Comparison of ENCODE assay signal across 27 cellular contexts in genomic region chr2:83874712-83875430, GRCh38.
"Had no signal": no experiment of that assay in that cellular context is flagged by ENCODE, and none has a peak within 500 bp of the region (broad histone marks: within the 10 kb centered on the region; RNA-seq: fewer than 3 reads in every experiment).

No MANE protein-coding gene starts in this region.

- ATAC-seq: activated CD4-positive, alpha-beta T cell treated with anti-CD3 and anti-CD28 coated beads for 36 hours; activated T-helper 17 cell treated with anti-CD3 and anti-CD28 coated beads, Interleukin-2, amount 50 U/mL, for 72 hours; SK-N-SH treated with all-trans-retinoic acid at 6 μM for 48 hours had no signal

- DNase-seq: activated CD4-positive, alpha-beta memory T cell treated with anti-CD3 and anti-CD28 coated beads, Interleukin-2, amount 10 ng/mL, durations not matched to agents 7 days and 5 days; activated CD4-positive, alpha-beta T cell treated with anti-CD3 and anti-CD28 coated beads for 36 hours; activated CD4-positive, alpha-beta T cell treated with anti-CD3 and anti-CD28 coated beads, Interleukin-2, amount 50 U/mL, for 1 hour; activated CD4-positive, CD25-positive, alpha-beta regulatory T cell; activated gamma-delta T cell; activated naive CD4-positive, alpha-beta T cell treated with anti-CD3 and anti-CD28 coated beads for 36 hours; activated T-cell treated with anti-CD3 and anti-CD28 coated beads for 4 hours; activated T-cell treated with anti-CD3 and anti-CD28 coated beads, Interleukin-2, amount 50 U/mL, for 48 hours; amygdala; NCI-H1105 treated with DMSO at 0.1 percent for 48 hours; NCI-H1436 treated with DMSO at 0.1 percent for 48 hours; NCI-H187; NCI-H2081; NCI-H510A treated with DMSO at 0.1 percent for 48 hours; NCI-H69; NK-92 treated with Interleukin-12 subunit alpha and Interleukin-12 subunit beta, amount 100 ng/mL, for 24 hours; Peyer's patch; SHP77; SW 1271 had no signal

- H3K4me1 ChIP-seq: Peyer's patch, SJSA1 had no signal

- H3K27ac Mint-ChIP-seq: activated CD4-positive, alpha-beta memory T cell treated with anti-CD3 and anti-CD28 coated beads, Interleukin-2, amount 10 ng/mL, durations not matched to agents 7 days and 5 days; activated CD4-positive, alpha-beta T cell treated with anti-CD3 and anti-CD28 coated beads for 36 hours; activated naive CD4-positive, alpha-beta T cell treated with anti-CD3 and anti-CD28 coated beads for 36 hours; activated naive CD8-positive, alpha-beta T cell; activated T-helper 17 cell treated with anti-CD3 and anti-CD28 coated beads, Interleukin-2, amount 50 U/mL, for 72 hours; brain; T-helper 2 cell treated with Interferon-gamma antibody and Interleukin-4, amounts not matched to agents 5 μg/mL and 100 μg/mL, for 36 hours had no signal

- H3K4me3 Mint-ChIP-seq: activated CD4-positive, alpha-beta memory T cell treated with anti-CD3 and anti-CD28 coated beads, Interleukin-2, amount 10 ng/mL, durations not matched to agents 7 days and 5 days; activated CD4-positive, alpha-beta T cell treated with anti-CD3 and anti-CD28 coated beads for 36 hours; activated naive CD4-positive, alpha-beta T cell treated with anti-CD3 and anti-CD28 coated beads for 36 hours; activated naive CD8-positive, alpha-beta T cell; activated T-helper 17 cell treated with anti-CD3 and anti-CD28 coated beads, Interleukin-2, amount 50 U/mL, for 72 hours; brain; central memory CD8-positive, alpha-beta T cell; T-helper 2 cell treated with Interferon-gamma antibody and Interleukin-4, amounts not matched to agents 5 μg/mL and 100 μg/mL, for 36 hours had no signal

- H3K9me3 ChIP-seq: Peyer's patch, SJSA1 had no signal

- H3K4me1 Mint-ChIP-seq: activated CD4-positive, alpha-beta memory T cell treated with anti-CD3 and anti-CD28 coated beads, Interleukin-2, amount 10 ng/mL, durations not matched to agents 7 days and 5 days; activated CD4-positive, alpha-beta T cell treated with anti-CD3 and anti-CD28 coated beads for 36 hours; brain; central memory CD8-positive, alpha-beta T cell had no signal

- H3K36me3 Mint-ChIP-seq: activated naive CD8-positive, alpha-beta T cell had no signal

- FAIRE-seq: astrocyte had no signal

- H3K36me3 ChIP-seq: Peyer's patch, SJSA1 had no signal

- H3K27me3 ChIP-seq: Peyer's patch, SJSA1 had no signal

- H3K4me3 ChIP-seq: Peyer's patch, SJSA1 had no signal

- H3K27me3 Mint-ChIP-seq: activated CD4-positive, alpha-beta memory T cell treated with anti-CD3 and anti-CD28 coated beads, Interleukin-2, amount 10 ng/mL, durations not matched to agents 7 days and 5 days; activated CD4-positive, alpha-beta T cell treated with anti-CD3 and anti-CD28 coated beads for 36 hours; activated naive CD8-positive, alpha-beta T cell; central memory CD8-positive, alpha-beta T cell had no signal

- H3K27ac ChIP-seq: Peyer's patch, SJSA1 had no signal
